ENCODE assay signal across 8 cellular contexts in the genomic region with DNA sequence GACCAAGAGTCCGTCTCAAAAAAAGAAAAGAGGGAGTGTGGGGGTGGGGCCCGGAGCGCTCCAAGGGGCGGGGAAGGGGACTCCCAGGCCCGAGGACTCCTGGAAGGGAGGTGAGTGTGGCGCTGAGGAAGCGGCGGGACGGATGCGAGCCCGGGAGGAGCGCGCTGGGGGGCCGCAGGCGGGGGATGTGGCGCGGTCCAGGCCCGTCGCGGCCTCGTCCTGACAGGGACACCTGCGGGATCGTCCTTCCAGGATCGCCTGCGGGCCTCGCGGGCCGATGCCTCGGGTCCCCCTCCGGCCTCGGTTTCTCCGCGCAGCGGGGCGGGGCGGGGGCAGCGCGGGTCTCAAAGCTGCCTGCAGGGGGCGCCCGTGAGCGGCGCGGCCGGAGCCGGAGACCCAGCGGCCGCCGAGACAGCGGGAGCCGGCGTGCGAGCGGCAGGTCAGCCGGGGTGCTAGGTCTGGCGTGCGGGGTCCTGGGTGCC. TPM values are rescaled to one million over a fixed set of nuclear protein-coding genes. Genes with fewer than 3 reads are reported as not detected.
A peak's percentile ranks its signal among the peaks of the same experiment; 100 is the strongest.
DNase-seq lines count a peak whose midpoint lies in the region; ATAC-seq and TF ChIP-seq lines count a peak whose summit lies in the region.

No MANE protein-coding gene starts in this region.

- CTCF ChIA-PET in WTC11 (lab: Charles Lee) = interaction anchor here (0.6 to 14.0 kb wide), 21 partner anchors 9 to 192 kb away, joined by 3 to 271 read pairs (median 4); no protein-coding TSS in a partner anchor

- H3K4me1 Mint-ChIP-seq in CD14-positive monocyte (peaks cover 39% of the 10 kb centered on the region), WTC11 (peaks cover 27% of the 10 kb centered on the region)

- peaks cover 17 to 23% of the 10 kb centered on the region in 2 donors for H3K36me3 Mint-ChIP-seq in CD14-positive monocyte
- no peaks in the 10 kb centered on the region for H3K36me3 Mint-ChIP-seq in WTC11

- H3K27me3 Mint-ChIP-seq in CD14-positive monocyte (ENCODE audit: low read depth in 3 of 3) (peaks cover 18 to 42% (median 20%) of the 10 kb centered on the region in 3 donors), WTC11 (ENCODE audit: low read depth) (peaks cover 20% of the 10 kb centered on the region)

- POLR2A ChIA-PET in WTC11 (lab: Charles Lee) = no interaction called here

- H3K27ac Mint-ChIP-seq in CD14-positive monocyte = peak overlapping the region in 4 of 7 donors; percentile 63 to 72 (median 68)
- H3K27ac Mint-ChIP-seq in WTC11 = no peak overlapping the region

- DNase-seq in CD14-positive monocyte (ENCODE audit: low spot score) (peak; percentile 68), WTC11 (ENCODE audit: low spot score) (peak; percentile 69), cardiac fibroblast (ENCODE audit: low read depth in 2 of 2) (peak; percentile 33 to 40), left lobe of liver (ENCODE audit: low spot score) (peak; percentile 76), pons (ENCODE audit: low spot score) (no peak)
- peak in 2 of 3 donors; percentile 48 to 61 for DNase-seq in stimulated activated CD4-positive, alpha-beta T cell treated with anti-CD3 and anti-CD28 coated beads, TNF-alpha, amount 100 ng/mL, for 48 hours (ENCODE audit: low read depth in 3 of 3)

- H3K4me3 Mint-ChIP-seq in CD14-positive monocyte (peak overlapping the region; percentile 57 to 89), WTC11 (peak overlapping the region; percentile 61)

- H3K4me3 ChIP-seq in cardiac fibroblast (replicated peaks in 1 of 2; ENCODE audit: low read depth in 2 of 2, low read length in 2 of 2) = peak overlapping the region in 1 of 2 donors; percentile 55

- intact Hi-C loops in CD14-positive monocyte (cut with micrococcal nuclease) = loop anchor here (1.0 to 5.0 kb wide), 5 partner anchors 21 to 102 kb away; no protein-coding TSS in a partner anchor

- TF ChIP-seq CTCF in CD14-positive monocyte (IDR thresholded peaks at IDR 0.05) = peak; percentile 94
- peak; percentile 98 for TF ChIP-seq CTCF in WTC11 (IDR thresholded peaks at IDR 0.05)
- peak; percentile 27 for TF ChIP-seq CTCF in cardiac fibroblast (IDR thresholded peaks at IDR 0.05; ENCODE audit: low read depth, low read length)

- ATAC-seq in HG03432 (IDR thresholded peaks at IDR 0.05; ENCODE audit: unreplicated experiment) (peak; percentile 35), WTC11 (peak; percentile 29), left lobe of liver (peak; percentile 68), HG03342 (IDR thresholded peaks at IDR 0.05; ENCODE audit: unreplicated experiment) (no peak)

- H3K9me3 Mint-ChIP-seq in CD14-positive monocyte (no peaks in the 10 kb centered on the region), WTC11 (no peaks in the 10 kb centered on the region)

TF ChIP-seq in WTC11, 78 proteins besides CTCF, POLR2A, EP300 and RAD21:
- no peak for TF ChIP-seq OVOL2 (CRISPR knock-in tag; IDR thresholded peaks at IDR 0.05; ENCODE audit: borderline replicate concordance)
- no peak for TF ChIP-seq PREB (CRISPR knock-in tag; IDR thresholded peaks at IDR 0.05; ENCODE audit: borderline replicate concordance)
- no peak for TF ChIP-seq ZNF416 (CRISPR knock-in tag; IDR thresholded peaks at IDR 0.05)
- peak; percentile 17; the same call in 1 of the 2 replicates for TF ChIP-seq ETV6 (CRISPR knock-in tag; IDR thresholded peaks at IDR 0.05)
- no peak for TF ChIP-seq CBFB (CRISPR knock-in tag; IDR thresholded peaks at IDR 0.05; ENCODE audit: low read depth)
- TF ChIP-seq KAT7 (CRISPR knock-in tag; IDR thresholded peaks at IDR 0.05; ENCODE audit: borderline replicate concordance) = no peak
- no peak for TF ChIP-seq EMX1 (CRISPR knock-in tag; IDR thresholded peaks at IDR 0.05)
- TF ChIP-seq, protein P1, sequence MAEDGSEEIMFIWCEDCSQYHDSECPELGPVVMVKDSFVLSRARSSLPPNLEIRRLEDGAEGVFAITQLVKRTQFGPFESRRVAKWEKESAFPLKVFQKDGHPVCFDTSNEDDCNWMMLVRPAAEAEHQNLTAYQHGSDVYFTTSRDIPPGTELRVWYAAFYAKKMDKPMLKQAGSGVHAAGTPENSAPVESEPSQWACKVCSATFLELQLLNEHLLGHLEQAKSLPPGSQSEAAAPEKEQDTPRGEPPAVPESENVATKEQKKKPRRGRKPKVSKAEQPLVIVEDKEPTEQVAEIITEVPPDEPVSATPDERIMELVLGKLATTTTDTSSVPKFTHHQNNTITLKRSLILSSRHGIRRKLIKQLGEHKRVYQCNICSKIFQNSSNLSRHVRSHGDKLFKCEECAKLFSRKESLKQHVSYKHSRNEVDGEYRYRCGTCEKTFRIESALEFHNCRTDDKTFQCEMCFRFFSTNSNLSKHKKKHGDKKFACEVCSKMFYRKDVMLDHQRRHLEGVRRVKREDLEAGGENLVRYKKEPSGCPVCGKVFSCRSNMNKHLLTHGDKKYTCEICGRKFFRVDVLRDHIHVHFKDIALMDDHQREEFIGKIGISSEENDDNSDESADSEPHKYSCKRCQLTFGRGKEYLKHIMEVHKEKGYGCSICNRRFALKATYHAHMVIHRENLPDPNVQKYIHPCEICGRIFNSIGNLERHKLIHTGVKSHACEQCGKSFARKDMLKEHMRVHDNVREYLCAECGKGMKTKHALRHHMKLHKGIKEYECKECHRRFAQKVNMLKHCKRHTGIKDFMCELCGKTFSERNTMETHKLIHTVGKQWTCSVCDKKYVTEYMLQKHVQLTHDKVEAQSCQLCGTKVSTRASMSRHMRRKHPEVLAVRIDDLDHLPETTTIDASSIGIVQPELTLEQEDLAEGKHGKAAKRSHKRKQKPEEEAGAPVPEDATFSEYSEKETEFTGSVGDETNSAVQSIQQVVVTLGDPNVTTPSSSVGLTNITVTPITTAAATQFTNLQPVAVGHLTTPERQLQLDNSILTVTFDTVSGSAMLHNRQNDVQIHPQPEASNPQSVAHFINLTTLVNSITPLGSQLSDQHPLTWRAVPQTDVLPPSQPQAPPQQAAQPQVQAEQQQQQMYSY (CRISPR knock-in tag; IDR thresholded peaks at IDR 0.05) = 0 out of 2 replicates have a peak, but pooled peaks have one; percentile 26
- peak; percentile 1; the same call in 1 of the 2 replicates for TF ChIP-seq HMGXB4 (CRISPR knock-in tag; IDR thresholded peaks at IDR 0.05)

RNA-seq across cellular contexts. Expression of gene ADORA2A, which starts 3.8 kb away (rescaled TPM):
- polyA plus RNA-seq in CD14-positive monocyte = 1 to 10 TPM; 5.8 to 6.5 TPM
- 7.0 to 8.1 TPM (median 7.6 TPM) in 3 replicates for total RNA-seq in WTC11 (2021)
- total RNA-seq in left lobe of liver = 4.1 TPM

Comparison
In these comparisons a context has a peak if more than half of its experiments do, and no peak if none do; other contexts are left out.
1. CTCF ChIP-seq: peak in every context shown above with its lines; median percentile 98 in WTC11; 94 in CD14-positive monocyte; 27 in cardiac fibroblast.